8 cellular contexts compared by ENCODE assay signal in genomic region chr7:94907026-94907419, GRCh38. TPM values are rescaled to one million over a fixed set of nuclear protein-coding genes. Genes with fewer than 3 reads are reported as not detected.
A peak's percentile ranks its signal among the peaks of the same experiment; 100 is the strongest.
DNase-seq lines count a peak whose midpoint lies in the region; ATAC-seq and TF ChIP-seq lines count a peak whose summit lies in the region.
"Had no signal": no experiment of that assay in that cellular context is flagged by ENCODE, and none has a peak within 500 bp of the region (broad histone marks: within the 10 kb centered on the region; RNA-seq: fewer than 3 reads in every experiment).

No MANE protein-coding gene starts in this region.

- H2AFZ ChIP-seq in KMS-11 (ENCODE audit: low read depth), result peak overlapping the region; percentile 81

- DNase-seq in chondrocyte (ENCODE audit: low spot score), result no peak
- DNase-seq in lung (ENCODE audit: low spot score), result no peak
- no peak for DNase-seq in activated CD4-positive, alpha-beta T cell treated with anti-CD3 and anti-CD28 coated beads, Interleukin-2, amount 50 U/mL, for 1 hour
- no peak for DNase-seq in NCI-H2171 (lab: John Stamatoyannopoulos, UW)
- DNase-seq in epidermal melanocyte (ENCODE audit: insufficient read length, low spot score), result no peak
- DNase-seq: activated naive CD4-positive, alpha-beta T cell treated with anti-CD3 and anti-CD28 coated beads for 36 hours had no signal

- no peaks in the 10 kb centered on the region for H3K36me3 ChIP-seq in KMS-11 (ENCODE audit: insufficient read depth)
- no peaks in the 10 kb centered on the region for H3K36me3 ChIP-seq in lung (ENCODE audit: control insufficient read depth in 2 of 2, insufficient read depth in 2 of 2, low read length in 2 of 2)
- H3K36me3 ChIP-seq in stomach smooth muscle (ENCODE audit: control insufficient read depth in 2 of 2, insufficient read depth in 2 of 2, low read length in 2 of 2), result no peaks in the 10 kb centered on the region

- peak overlapping the region; percentile 76; the same call in 1 of the 2 replicates for H3K9ac ChIP-seq in KMS-11
- H3K9ac ChIP-seq in stomach smooth muscle (ENCODE audit: low read length in 2 of 2), result peak overlapping the region; percentile 66 to 70

- peaks cover 42% of the 10 kb centered on the region for H3K4me1 ChIP-seq in KMS-11 (ENCODE audit: low read depth, poor library complexity, severe bottlenecking)
- no peaks in the 10 kb centered on the region for H3K4me1 ChIP-seq in lung (ENCODE audit: control insufficient read depth in 2 of 2, insufficient read depth in 2 of 2, low read length in 2 of 2)
- no peaks in the 10 kb centered on the region for H3K4me1 ChIP-seq in stomach smooth muscle (ENCODE audit: control insufficient read depth, insufficient read depth, low read length)

- peak overlapping the region; percentile 67 for H3K4me3 Mint-ChIP-seq in chondrocyte (ENCODE audit: unreplicated experiment)
- H3K4me3 Mint-ChIP-seq: activated naive CD4-positive, alpha-beta T cell treated with anti-CD3 and anti-CD28 coated beads for 36 hours had no signal

- no peaks in the 10 kb centered on the region for H3K9me3 Mint-ChIP-seq in chondrocyte (ENCODE audit: low read depth)
- H3K9me3 Mint-ChIP-seq: activated naive CD4-positive, alpha-beta T cell treated with anti-CD3 and anti-CD28 coated beads for 36 hours had no signal

- peaks cover 16% of the 10 kb centered on the region for H3K4me1 Mint-ChIP-seq in chondrocyte (ENCODE audit: low read depth)

- H3K9me3 ChIP-seq in lung (ENCODE audit: control insufficient read depth in 2 of 2, insufficient read depth in 1 of 2, low read length in 1 of 2) (peaks cover 0 to 3% of the 10 kb centered on the region in 2 donors), stomach smooth muscle (ENCODE audit: control insufficient read depth in 2 of 2, low read length in 2 of 2) (no peaks in the 10 kb centered on the region)

- TF ChIP-seq CTCF in KMS-11 (conservative IDR thresholded peaks at IDR 0.05; ENCODE audit: low read depth, low read length), result no peak
- no peak for TF ChIP-seq CTCF in chondrocyte (IDR thresholded peaks at IDR 0.05)
- TF ChIP-seq CTCF in lung (IDR thresholded peaks at IDR 0.05; ENCODE audit: control extremely low read depth, extremely low read depth), result no peak

- 83 to 87% methylated on average over 5 of the region's 5 CpGs for WGBS in lung, 2 donors

- H3K79me2 ChIP-seq in KMS-11 (ENCODE audit: insufficient read depth, low read depth), result no peaks in the 10 kb centered on the region

- H3K27ac ChIP-seq in KMS-11 (0 out of 2 replicates have a peak overlapping the region, but pooled peaks have one; percentile 29), lung (ENCODE audit: low read depth in 1 of 2, low read length in 1 of 2) (peak overlapping the region; percentile 90 to 92), stomach smooth muscle (ENCODE audit: low read length) (peak overlapping the region; percentile 81)

- no peaks in the 10 kb centered on the region for H3K36me3 Mint-ChIP-seq in chondrocyte (ENCODE audit: low read depth)

- H3K27me3 ChIP-seq in KMS-11 (ENCODE audit: insufficient read depth, low read depth) (no peaks in the 10 kb centered on the region), lung (ENCODE audit: control insufficient read depth, insufficient read depth) (no peaks in the 10 kb centered on the region), stomach smooth muscle (ENCODE audit: control insufficient read depth in 1 of 2, insufficient read depth in 2 of 2, low read length in 2 of 2) (no peaks in the 10 kb centered on the region)

- no peak for ATAC-seq in lung (ENCODE audit: insufficient read depth, low FRiP score)

- H3K4me3 ChIP-seq in KMS-11 (IDR thresholded peaks at IDR 0.05; ENCODE audit: insufficient read depth, low read depth, low read length) (no peak overlapping the region), lung (no peak overlapping the region), stomach smooth muscle (ENCODE audit: low read length in 2 of 2) (peak overlapping the region; percentile 61 to 85)

- no peaks in the 10 kb centered on the region for H4K20me1 ChIP-seq in KMS-11 (ENCODE audit: insufficient read depth)

- H3K27ac Mint-ChIP-seq in chondrocyte (ENCODE audit: unreplicated experiment), result no peak overlapping the region
- H3K27ac Mint-ChIP-seq: activated naive CD4-positive, alpha-beta T cell treated with anti-CD3 and anti-CD28 coated beads for 36 hours had no signal

- no peaks in the 10 kb centered on the region for H3K27me3 Mint-ChIP-seq in chondrocyte (ENCODE audit: low read depth)

- peak overlapping the region; percentile 57; the same call in 1 of the 2 replicates for H3K4me2 ChIP-seq in KMS-11

RNA-seq across cellular contexts. Expression of gene PPP1R9A, which starts 0.4 kb away (rescaled TPM):
- 1.5 to 5.3 TPM (median 4.1 TPM) in 3 replicates for total RNA-seq in chondrocyte
- 10 to 100 TPM; 25.1 to 59.1 TPM for total RNA-seq in lung
- 1 to 10 TPM; 2.2 to 4.2 TPM for polyA plus RNA-seq in lung
- total RNA-seq: activated naive CD4-positive, alpha-beta T cell treated with anti-CD3 and anti-CD28 coated beads for 36 hours had no signal

Comparison
In these comparisons a context has a peak if more than half of its experiments do, and no peak if none do; other contexts are left out.
1. H3K27ac ChIP-seq: peak in every context shown above with its lines; median percentile 91 in lung; 81 in stomach smooth muscle; 29 in KMS-11.
2. H3K4me3 ChIP-seq: peak in stomach smooth muscle (2 of 2); none in KMS-11 (single experiment) and lung (single experiment).